In the genomic region with DNA sequence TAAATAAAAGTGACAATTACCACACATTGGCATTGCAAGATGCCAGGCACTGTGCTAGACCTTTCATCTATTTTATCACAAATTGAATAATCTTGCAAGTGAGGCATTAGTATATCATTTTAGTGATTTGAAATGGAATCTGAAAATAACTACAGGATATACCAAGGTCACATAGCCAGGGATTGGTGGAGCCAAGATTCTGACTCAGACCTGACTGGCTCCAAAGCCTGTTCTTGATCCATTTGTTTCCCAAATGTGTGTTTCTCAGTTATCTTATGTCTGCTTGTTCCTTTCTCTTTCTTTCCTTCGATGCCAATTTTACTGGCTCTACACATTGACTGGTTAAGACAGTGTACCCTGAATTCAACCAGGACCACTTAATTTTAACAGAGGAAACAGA, we compare ENCODE assay signal across 14 cellular contexts.
"Had no signal": no experiment of that assay in that cellular context is flagged by ENCODE, and none has a peak within 500 bp of the region (broad histone marks: within the 10 kb centered on the region; RNA-seq: fewer than 3 reads in every experiment).

No MANE protein-coding gene starts in this region.

- H3K4me1 Mint-ChIP-seq: stimulated activated memory B cell treated with anti-CD40 and anti-IgM and Interleukin-4, amounts not matched to agents 10 μg/mL and 1 μg/mL and 100 μg/mL, for 72 hours had no signal

- H3K9me3 Mint-ChIP-seq: activated CD4-positive, alpha-beta memory T cell treated with anti-CD3 and anti-CD28 coated beads for 36 hours; activated T-cell treated with anti-CD3 and anti-CD28 coated beads, Interleukin-2, amount 50 U/mL, for 4 hours; immature natural killer cell; stimulated activated memory B cell treated with anti-CD40 and anti-IgM and Interleukin-4, amounts not matched to agents 10 μg/mL and 1 μg/mL and 100 μg/mL, for 72 hours had no signal

- H3K27ac Mint-ChIP-seq: activated CD4-positive, alpha-beta memory T cell treated with anti-CD3 and anti-CD28 coated beads for 36 hours; activated naive CD8-positive, alpha-beta T cell; immature natural killer cell; stimulated activated memory B cell treated with anti-CD40 and anti-IgM and Interleukin-4, amounts not matched to agents 10 μg/mL and 1 μg/mL and 100 μg/mL, for 72 hours had no signal

- H3K4me3 ChIP-seq: mucosa of descending colon, smooth muscle cell had no signal

- H3K4me3 Mint-ChIP-seq: activated CD4-positive, alpha-beta memory T cell treated with anti-CD3 and anti-CD28 coated beads for 36 hours; activated naive CD8-positive, alpha-beta T cell; activated T-cell treated with anti-CD3 and anti-CD28 coated beads, Interleukin-2, amount 50 U/mL, for 4 hours; immature natural killer cell; naive thymus-derived CD8-positive, alpha-beta T cell; stimulated activated memory B cell treated with anti-CD40 and anti-IgM and Interleukin-4, amounts not matched to agents 10 μg/mL and 1 μg/mL and 100 μg/mL, for 72 hours had no signal

- ATAC-seq: activated T-cell treated with anti-CD3 and anti-CD28 coated beads, Interleukin-2, amount 50 U/mL, for 4 hours; mucosa of descending colon; naive thymus-derived CD8-positive, alpha-beta T cell; right cardiac atrium; stimulated activated memory B cell treated with anti-CD40 and anti-IgM and Interleukin-4, amounts not matched to agents 10 μg/mL and 1 μg/mL and 100 μg/mL, for 72 hours had no signal

- DNase-seq: activated CD4-positive, alpha-beta memory T cell treated with anti-CD3 and anti-CD28 coated beads for 36 hours; activated CD4-positive, alpha-beta T cell treated with anti-CD3 and anti-CD28 coated beads for 1 hour; activated gamma-delta T cell; activated T-cell treated with anti-CD3 and anti-CD28 coated beads, Interleukin-2, amount 50 U/mL, for 4 hours; anterior cingulate cortex; immature natural killer cell; mucosa of descending colon; naive thymus-derived CD8-positive, alpha-beta T cell; right cardiac atrium; trophoblast cell had no signal

- H3K27ac ChIP-seq: neutrophil had no signal

- H3K36me3 Mint-ChIP-seq: activated CD4-positive, alpha-beta memory T cell treated with anti-CD3 and anti-CD28 coated beads for 36 hours; activated naive CD8-positive, alpha-beta T cell; immature natural killer cell; naive thymus-derived CD8-positive, alpha-beta T cell; stimulated activated memory B cell treated with anti-CD40 and anti-IgM and Interleukin-4, amounts not matched to agents 10 μg/mL and 1 μg/mL and 100 μg/mL, for 72 hours had no signal

- H3K27me3 Mint-ChIP-seq: activated CD4-positive, alpha-beta memory T cell treated with anti-CD3 and anti-CD28 coated beads for 36 hours; activated naive CD8-positive, alpha-beta T cell; naive thymus-derived CD8-positive, alpha-beta T cell had no signal
